Comparison of ENCODE assay signal across 9 cellular contexts in the genomic region with DNA sequence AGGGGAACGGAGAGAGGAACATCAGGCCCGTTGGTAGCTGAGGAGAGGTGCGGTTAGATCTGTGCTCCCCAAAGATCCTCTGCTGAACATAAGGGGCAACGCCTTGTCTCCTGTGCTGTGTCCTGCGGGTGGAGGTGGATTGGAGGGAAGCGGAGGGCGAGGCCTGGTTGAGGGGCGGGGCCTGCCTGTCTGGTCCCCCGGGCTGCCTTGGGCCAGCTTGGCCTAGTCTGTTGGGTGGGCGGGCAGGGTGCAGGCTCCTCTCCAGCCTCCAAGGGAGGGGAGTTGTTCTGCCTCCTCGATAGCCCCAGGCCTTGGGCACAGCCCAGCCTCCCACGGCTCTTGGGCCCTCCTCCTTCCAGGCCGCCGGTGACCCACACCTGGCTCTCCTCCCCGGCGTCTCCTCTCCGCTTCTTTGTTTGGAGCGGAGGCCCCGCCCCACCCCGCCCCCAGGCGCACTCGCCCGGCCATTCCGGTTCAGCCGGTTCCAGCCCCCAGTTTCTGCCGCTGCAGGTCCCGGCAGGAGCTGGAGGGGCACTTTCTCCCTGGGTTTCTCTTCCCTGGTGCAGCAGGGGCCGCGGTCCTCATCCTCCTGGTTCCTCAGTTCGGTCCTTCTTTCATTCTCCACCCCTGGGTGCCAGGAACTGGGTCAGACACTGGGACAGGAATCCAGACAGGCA. TPM values are rescaled to one million over a fixed set of nuclear protein-coding genes. Genes with fewer than 3 reads are reported as not detected.
DNase-seq lines count a peak whose midpoint lies in the region; ATAC-seq, FAIRE-seq and TF ChIP-seq lines count a peak whose summit lies in the region.
"Had no signal": no experiment of that assay in that cellular context is flagged by ENCODE, and none has a peak within 500 bp of the region (broad histone marks: within the 10 kb centered on the region; RNA-seq: fewer than 3 reads in every experiment).

No MANE protein-coding gene starts in this region.

- no peaks in the 10 kb centered on the region for H4K20me1 ChIP-seq in MM.1S (ENCODE audit: insufficient read depth, low read length)
- no peaks in the 10 kb centered on the region for H4K20me1 ChIP-seq in GM12878 (ENCODE audit: control insufficient read depth, insufficient read depth)

- no peaks in the 10 kb centered on the region for H3K36me3 ChIP-seq in MM.1S (replicated peaks; ENCODE audit: insufficient read depth, low read length)
- no peaks in the 10 kb centered on the region for H3K36me3 ChIP-seq in GM12878 (ENCODE audit: control insufficient read depth in 2 of 2, insufficient read depth in 2 of 2, low read length in 1 of 2)
- H3K36me3 ChIP-seq in left lung = peaks cover 0 to 8% of the 10 kb centered on the region in 2 donors

- H3K4me1 Mint-ChIP-seq in CD4-positive, alpha-beta T cell (ENCODE audit: low read depth) = peaks cover 11% of the 10 kb centered on the region
- peaks cover 55% of the 10 kb centered on the region for H3K4me1 Mint-ChIP-seq in type B pancreatic cell (ENCODE audit: unreplicated experiment)

- no peak for FAIRE-seq in GM12878 (lab: Jason Lieb, UNC)
- FAIRE-seq: GM18507 had no signal

- H3K9ac ChIP-seq in MM.1S (ENCODE audit: low read length) (peak overlapping the region; percentile 27; the same call in 1 of the 2 replicates), GM12878 (ENCODE audit: control insufficient read depth, insufficient read depth, low read length) (no peak overlapping the region)

- H3K4me2 ChIP-seq in MM.1S (ENCODE audit: low read depth, low read length) (peak overlapping the region; percentile 87), GM12878 (ENCODE audit: control insufficient read depth, insufficient read depth) (peak overlapping the region; percentile 62)

- no peaks in the 10 kb centered on the region for H3K9me3 Mint-ChIP-seq in CD4-positive, alpha-beta T cell
- H3K9me3 Mint-ChIP-seq in type B pancreatic cell = no peaks in the 10 kb centered on the region

- no peak for TF ChIP-seq CTCF in CD4-positive, alpha-beta T cell (IDR thresholded peaks at IDR 0.05)
- TF ChIP-seq CTCF in MM.1S (IDR thresholded peaks at IDR 0.05; ENCODE audit: low read length) (no peak), GM12878 (IDR thresholded peaks at IDR 0.05 in 2 of 3, conservative IDR thresholded peaks at IDR 0.05 in 1 of 3; ENCODE audit: control insufficient read depth in 2 of 3, extremely low read depth in 1 of 3, insufficient read depth in 1 of 3, low read depth in 3 of 3, low read length in 3 of 3) (no peak), left lung (IDR thresholded peaks at IDR 0.05) (no peak), type B pancreatic cell (conservative IDR thresholded peaks at IDR 0.05) (no peak)

- peak overlapping the region; percentile 86 for H2AFZ ChIP-seq in MM.1S (ENCODE audit: low read length)
- peak overlapping the region; percentile 23 for H2AFZ ChIP-seq in GM12878 (ENCODE audit: control insufficient read depth, low read depth, low read length)

- peak overlapping the region; percentile 62 for H3K4me3 ChIP-seq in MM.1S (ENCODE audit: low read length)
- no peak overlapping the region; the same call in 1 of the 2 replicates for H3K4me3 ChIP-seq in GM12878
- peak overlapping the region in 1 of 2 donors; percentile 25 for H3K4me3 ChIP-seq in left lung

- no peaks in the 10 kb centered on the region for H3F3A ChIP-seq in MM.1S (ENCODE audit: insufficient read depth, low read length)

- H3K79me2 ChIP-seq in MM.1S (ENCODE audit: low read length) = no peaks in the 10 kb centered on the region
- no peaks in the 10 kb centered on the region for H3K79me2 ChIP-seq in GM12878 (ENCODE audit: control insufficient read depth, insufficient read depth, low read length)

- in situ Hi-C loops in GM12878 (cut with MboI) = no loop called here

- CTCF ChIA-PET in CD4-positive, alpha-beta T cell (lab: Charles Lee) = no interaction called here
- CTCF ChIA-PET in GM12878 (lab: Yijun Ruan, JAX) = interaction anchor here (1.4 kb wide), 1 partner anchor 384 kb away, joined by 6 read pairs; no protein-coding TSS in a partner anchor

- no peak overlapping the region for H3K27ac ChIP-seq in CD4-positive, alpha-beta T cell (ENCODE audit: low read depth, low read length)
- H3K27ac ChIP-seq in MM.1S (ENCODE audit: low read length) (no peak overlapping the region), GM12878 (ENCODE audit: control insufficient read depth, insufficient read depth) (no peak overlapping the region), left lung (peak overlapping the region; percentile 65 to 74)

- no peaks in the 10 kb centered on the region for H3K36me3 Mint-ChIP-seq in CD4-positive, alpha-beta T cell (ENCODE audit: low read depth)
- peaks cover 26% of the 10 kb centered on the region for H3K36me3 Mint-ChIP-seq in type B pancreatic cell

- 31% methylated on average over 12 of the region's 30 CpGs for WGBS in GM12878 (ENCODE audit: insufficient coverage, insufficient replicate concordance, low lambda C conversion rate, missing lambda C conversion rate)

- DNase-seq in CD4-positive, alpha-beta T cell = no peak
- peak; percentile 74 for DNase-seq in MM.1S
- no peak for DNase-seq in GM12878 (ENCODE audit: low read depth, low spot score)
- peak; percentile 88 to 91 for DNase-seq in left lung
- DNase-seq in type B pancreatic cell (ENCODE audit: extremely low spot score, unreplicated experiment) = peak; percentile 84
- no peak for DNase-seq in A172 (ENCODE audit: low spot score)
- DNase-seq in stimulated activated naive CD4-positive, alpha-beta T cell (lab: John Stamatoyannopoulos, UW) = no peak

- no peaks in the 10 kb centered on the region for H3K27me3 ChIP-seq in CD4-positive, alpha-beta T cell (ENCODE audit: control insufficient read depth, insufficient read depth, low read length)
- H3K27me3 ChIP-seq in MM.1S (replicated peaks; ENCODE audit: insufficient read depth, low read length) = no peaks in the 10 kb centered on the region
- no peaks in the 10 kb centered on the region for H3K27me3 ChIP-seq in GM12878 (replicated peaks in 1 of 2; ENCODE audit: control insufficient read depth in 2 of 2, insufficient read depth in 2 of 2, low read length in 1 of 2)
- H3K27me3 ChIP-seq in left lung = no peaks in the 10 kb centered on the region

- no peak for TF ChIP-seq POLR2A in GM12878 (IDR thresholded peaks at IDR 0.05; ENCODE audit: low read depth, low read length)

- no peak for ATAC-seq in CD4-positive, alpha-beta T cell (ENCODE audit: poor library complexity)
- ATAC-seq in GM12878 (peak; percentile 75), left lung (peak; percentile 81), GM19467 (IDR thresholded peaks at IDR 0.05; ENCODE audit: unreplicated experiment) (no peak)

- BruUV-seq in GM12878 (replicated peaks; lab: Mats Ljungman, UMichigan) = no TSS peak

- TF ChIP-seq RAD21 in GM12878 (IDR thresholded peaks at IDR 0.05; ENCODE audit: insufficient read depth, low read depth, low read length) = no peak

- TF ChIP-seq EP300 in GM12878 (IDR thresholded peaks at IDR 0.05; ENCODE audit: borderline replicate concordance in 1 of 2, control insufficient read depth in 1 of 2, low read depth in 2 of 2, low read length in 2 of 2) = no peak

- intact Hi-C loops in CD4-positive, alpha-beta T cell (cut with DNase I, micrococcal nuclease) = no loop called here
- intact Hi-C loops in GM12878 (cut with micrococcal nuclease; ENCODE audit: unreplicated experiment) (no loop called here), left lung (cut with DNase I) (no loop called here)

- RAD21 ChIA-PET in GM12878 (lab: Charles Lee; ENCODE audit: unreplicated experiment) = interaction anchor here (0.6 kb wide), 1 partner anchor 30 kb away, joined by 4 read pairs; no protein-coding TSS in a partner anchor

- peak overlapping the region; percentile 23 for H3K4me3 Mint-ChIP-seq in CD4-positive, alpha-beta T cell
- H3K4me3 Mint-ChIP-seq in type B pancreatic cell = peak overlapping the region; percentile 80

- no peak overlapping the region for H3K27ac Mint-ChIP-seq in CD4-positive, alpha-beta T cell
- peak overlapping the region; percentile 98 for H3K27ac Mint-ChIP-seq in type B pancreatic cell

- 0 out of 2 replicates have a peak, but pooled peaks cover 7% of the 10 kb centered on the region for H3K4me1 ChIP-seq in MM.1S (ENCODE audit: low read length)
- H3K4me1 ChIP-seq in GM12878 (ENCODE audit: control insufficient read depth, insufficient read depth, low read length) = no peaks in the 10 kb centered on the region
- peaks cover 21 to 27% of the 10 kb centered on the region in 2 donors for H3K4me1 ChIP-seq in left lung

- POLR2A ChIA-PET in CD4-positive, alpha-beta T cell (lab: Charles Lee) = no interaction called here
- POLR2A ChIA-PET in GM12878 (lab: Charles Lee) = no interaction called here

- peaks cover 18% of the 10 kb centered on the region for H3K27me3 Mint-ChIP-seq in CD4-positive, alpha-beta T cell
- peaks cover 4% of the 10 kb centered on the region for H3K27me3 Mint-ChIP-seq in type B pancreatic cell

- no peaks in the 10 kb centered on the region for H3K9me2 ChIP-seq in MM.1S (replicated peaks; ENCODE audit: insufficient read depth, low read length)

- H3K9me3 ChIP-seq in CD4-positive, alpha-beta T cell (ENCODE audit: control insufficient read depth, low read length) = no peaks in the 10 kb centered on the region
- H3K9me3 ChIP-seq in MM.1S (replicated peaks; ENCODE audit: insufficient read depth, low read length) (no peaks in the 10 kb centered on the region), GM12878 (replicated peaks; ENCODE audit: control insufficient read depth, insufficient read depth, low read length) (no peaks in the 10 kb centered on the region), left lung (no peaks in the 10 kb centered on the region)

- SMC1A ChIA-PET in GM12878 (lab: Charles Lee; ENCODE audit: uncharacterized antibody, unreplicated experiment) = interaction anchor here (0.9 to 1.1 kb wide), 2 partner anchors 17 to 18 kb away, joined by 3 to 4 read pairs; no protein-coding TSS in a partner anchor

RNA-seq across cellular contexts. Expression of a gene that starts 19.4 kb away (rescaled TPM):
- total RNA-seq in CD4-positive, alpha-beta T cell = under 1 TPM; 0.14 TPM
- total RNA-seq in GM12878 (2013; cell fraction: nucleolus; rRNA removed) = 13.6 and 15.1 TPM in 2 replicates
- total RNA-seq in GM12878 (2014; rRNA removed) (0.34 and 0.54 TPM in 2 replicates), GM12878 (2014; rRNA removed; fragmentation: Illumina TruSeq; extraction: Trizol) (0.22 and 0.23 TPM in 2 replicates), GM12878 (2021) (1.1 and 1.2 TPM in 2 replicates), left lung (100 to 1,000 TPM; 123 to 279 TPM), type B pancreatic cell (ENCODE audit: low replicate concordance) (260 and 507 TPM in 2 replicates)
- polyA plus RNA-seq in GM12878 (2011; ENCODE audit: low read depth) = 2.9 TPM
- polyA plus RNA-seq in GM12878 (2011; rRNA removed) (1.0 and 2.6 TPM in 2 replicates), GM12878 (2014; fragmentation: Illumina TruSeq; extraction: Trizol) (0.10 and 0.29 TPM in 2 replicates), GM12878 (2014; fragmentation: Nextera tagmentation; extraction: Ambion mirVana) (under 1 TPM; 0.04 to 0.05 TPM), GM12878 (2014; rRNA removed) (0.47 and 1.4 TPM in 2 replicates), GM12878 (2016; fragmentation: Nextera tagmentation; extraction: Ambion mirVana) (under 1 TPM; 0.23 to 0.52 TPM)
- polyA plus RNA-seq in GM12878 (2011; cell fraction: cytosol; rRNA removed) = 1.8 and 2.1 TPM in 2 replicates
- polyA plus RNA-seq in GM12878 (2011; cell fraction: nucleus; rRNA removed) = 7.7 and 10.8 TPM in 2 replicates
- 3.0 and 4.2 TPM in 2 replicates for polyA plus RNA-seq in GM12878 (2012)
- 4.2 and 7.5 TPM in 2 replicates for polyA minus RNA-seq in GM12878 (2011; rRNA and poly(A)+ RNA removed)
- polyA minus RNA-seq in GM12878 (2011; cell fraction: cytosol; rRNA and poly(A)+ RNA removed) = 4.1 and 4.9 TPM in 2 replicates
- polyA minus RNA-seq in GM12878 (2011; cell fraction: nucleus; rRNA and poly(A)+ RNA removed) = 1.7 and 3.2 TPM in 2 replicates
- 25.2 and 27.4 TPM in 2 replicates for total RNA-seq in A172 (2014; rRNA removed; shearing (Covaris generic))

Comparison
In these comparisons a context has a peak if more than half of its experiments do, and no peak if none do; other contexts are left out.
1. ATAC-seq: peak in GM12878 (single experiment) and left lung (single experiment); none in CD4-positive, alpha-beta T cell (single experiment) and GM19467 (single experiment).
2. DNase-seq: peak in MM.1S (single experiment), left lung (2 of 2) and type B pancreatic cell (single experiment); none in CD4-positive, alpha-beta T cell (0 of 10), GM12878 (single experiment), A172 (single experiment) and stimulated activated naive CD4-positive, alpha-beta T cell (0 of 6).
3. H3K27ac ChIP-seq: peak in left lung (2 of 2); none in CD4-positive, alpha-beta T cell (single experiment), MM.1S (single experiment) and GM12878 (single experiment).